In the genomic region with DNA sequence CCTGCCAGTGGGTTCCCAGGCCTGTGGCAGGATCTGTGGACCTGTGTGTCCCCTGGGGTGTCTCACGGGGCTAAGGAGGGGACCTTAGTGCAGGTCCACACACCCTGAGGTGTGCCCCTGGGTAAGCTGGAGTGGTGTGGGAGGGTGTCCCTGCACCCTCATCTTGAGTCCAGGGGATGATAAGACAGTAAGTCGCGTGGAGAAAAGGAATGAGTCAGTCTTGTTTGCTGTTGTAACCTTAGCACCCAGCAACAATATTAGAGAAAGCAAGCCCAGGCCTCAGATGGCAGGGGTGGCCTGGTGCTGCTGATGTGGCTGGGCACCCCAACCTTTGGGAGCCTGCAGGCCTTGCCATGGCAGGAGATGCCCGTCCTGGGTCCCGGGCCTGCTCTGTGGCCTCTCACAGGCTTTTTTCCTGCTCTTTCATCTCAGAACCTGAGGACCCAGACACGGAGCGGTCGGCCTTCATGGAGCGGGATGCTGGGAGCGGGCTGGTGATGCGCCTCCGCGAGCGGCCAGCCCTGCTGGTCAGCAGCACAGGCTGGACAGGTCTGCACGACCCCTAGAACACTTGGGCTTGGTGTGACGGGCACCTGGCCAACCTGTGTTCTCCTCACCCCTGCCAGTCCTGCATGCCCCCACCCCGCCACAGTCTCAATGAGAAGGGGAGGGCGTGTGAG, we compare ENCODE assay signal across 1 cellular context.
A peak's percentile ranks its signal among the peaks of the same experiment; 100 is the strongest.
TF ChIP-seq lines count a peak whose summit lies in the region.

No MANE protein-coding gene starts in this region.

TF ChIP-seq in K562, 482 proteins besides CTCF, POLR2A, EP300 and RAD21:
- peak; percentile 64 for TF ChIP-seq FOSL1 (tag; conservative IDR thresholded peaks at IDR 0.05)
- peak; percentile 39; the same call in 1 of the 2 replicates for TF ChIP-seq POLR2G (IDR thresholded peaks at IDR 0.05; ENCODE audit: low read depth, low read length)
- TF ChIP-seq, protein P1, sequence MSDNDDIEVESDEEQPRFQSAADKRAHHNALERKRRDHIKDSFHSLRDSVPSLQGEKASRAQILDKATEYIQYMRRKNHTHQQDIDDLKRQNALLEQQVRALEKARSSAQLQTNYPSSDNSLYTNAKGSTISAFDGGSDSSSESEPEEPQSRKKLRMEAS (CRISPR knock-in tag; IDR thresholded peaks at IDR 0.05), result 0 out of 2 replicates have a peak, but pooled peaks have one; percentile 23
- TF ChIP-seq, protein P2, sequence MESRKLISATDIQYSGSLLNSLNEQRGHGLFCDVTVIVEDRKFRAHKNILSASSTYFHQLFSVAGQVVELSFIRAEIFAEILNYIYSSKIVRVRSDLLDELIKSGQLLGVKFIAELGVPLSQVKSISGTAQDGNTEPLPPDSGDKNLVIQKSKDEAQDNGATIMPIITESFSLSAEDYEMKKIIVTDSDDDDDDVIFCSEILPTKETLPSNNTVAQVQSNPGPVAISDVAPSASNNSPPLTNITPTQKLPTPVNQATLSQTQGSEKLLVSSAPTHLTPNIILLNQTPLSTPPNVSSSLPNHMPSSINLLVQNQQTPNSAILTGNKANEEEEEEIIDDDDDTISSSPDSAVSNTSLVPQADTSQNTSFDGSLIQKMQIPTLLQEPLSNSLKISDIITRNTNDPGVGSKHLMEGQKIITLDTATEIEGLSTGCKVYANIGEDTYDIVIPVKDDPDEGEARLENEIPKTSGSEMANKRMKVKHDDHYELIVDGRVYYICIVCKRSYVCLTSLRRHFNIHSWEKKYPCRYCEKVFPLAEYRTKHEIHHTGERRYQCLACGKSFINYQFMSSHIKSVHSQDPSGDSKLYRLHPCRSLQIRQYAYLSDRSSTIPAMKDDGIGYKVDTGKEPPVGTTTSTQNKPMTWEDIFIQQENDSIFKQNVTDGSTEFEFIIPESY (CRISPR knock-in tag; IDR thresholded peaks at IDR 0.05), result peak; percentile 60; the same call in 1 of the 2 replicates
- TF ChIP-seq FOXJ3 (CRISPR knock-in tag; IDR thresholded peaks at IDR 0.05), result 0 out of 2 replicates have a peak, but pooled peaks have one; percentile 38
- peak; percentile 80 for TF ChIP-seq FOXJ2 (tag; IDR thresholded peaks at IDR 0.05)
